Comparison of ENCODE assay signal across 7 cellular contexts in genomic region chr20:41173161-41173721, GRCh38. TPM values are rescaled to one million over a fixed set of nuclear protein-coding genes. Genes with fewer than 3 reads are reported as not detected.
DNase-seq lines count a peak whose midpoint lies in the region; ATAC-seq, FAIRE-seq and TF ChIP-seq lines count a peak whose summit lies in the region.

No MANE protein-coding gene starts in this region.

- H3K27me3 ChIP-seq in MG63 (no peaks in the 10 kb centered on the region), adipocyte (replicated peaks; ENCODE audit: control insufficient read depth, insufficient read depth, low read length) (no peaks in the 10 kb centered on the region)

- intact Hi-C loops in left cardiac atrium (cut with DNase I): loop anchor here (1.0 to 10.0 kb wide), 4 partner anchors 59 to 242 kb away; partner anchors contain the start of gene LPIN3 (in 1 of the 2)

- TF ChIP-seq POLR2A in GM12892 (IDR thresholded peaks at IDR 0.05; ENCODE audit: low read depth, low read length): no peak

- H3K4me3 ChIP-seq in MG63: no peak overlapping the region
- H3K4me3 ChIP-seq in adipocyte (ENCODE audit: low read length): no peak overlapping the region

- H3K36me3 ChIP-seq in MG63 (peaks cover 90% of the 10 kb centered on the region), adipocyte (ENCODE audit: control insufficient read depth, insufficient read depth, low read length, severe bottlenecking) (peaks cover 68% of the 10 kb centered on the region)

- ATAC-seq in left cardiac atrium: peak; percentile 84 to 92

- DNase-seq in GM12892 (ENCODE audit: insufficient read length) (peak; percentile 72), MG63 (peak; percentile 56), T follicular helper cell (ENCODE audit: low read depth) (peak; percentile 47), adipocyte (ENCODE audit: low read depth) (peak; percentile 91), left cardiac atrium (peak; percentile 88), putamen (ENCODE audit: low spot score) (peak; percentile 84), ureter (ENCODE audit: low spot score) (peak; percentile 88)

- H3K9ac ChIP-seq in adipocyte (ENCODE audit: low read length): peak overlapping the region; percentile 39

- peak; percentile 68 for FAIRE-seq in GM12892 (lab: Jason Lieb, UNC)

- H3K4me1 ChIP-seq in adipocyte (ENCODE audit: control insufficient read depth, insufficient read depth, low read length): peaks cover 59% of the 10 kb centered on the region

- no peaks in the 10 kb centered on the region for H3K9me3 ChIP-seq in MG63
- no peaks in the 10 kb centered on the region for H3K9me3 ChIP-seq in adipocyte (ENCODE audit: control insufficient read depth, low read length)

RNA-seq across cellular contexts. Expression of gene PLCG1, which starts 35.9 kb away (rescaled TPM):
- polyA plus RNA-seq in GM12892 (2012; ENCODE audit: missing spikeins): 73.2 TPM
- total RNA-seq in MG63 (2014; rRNA removed; shearing (Covaris generic); ENCODE audit: low replicate concordance): 35.8 and 99.5 TPM in 2 replicates
- total RNA-seq in left cardiac atrium (10 to 100 TPM; 40.0 to 64.8 TPM), ureter (96.3 TPM)
